Comparison of ENCODE assay signal across 8 cellular contexts in the genomic region with DNA sequence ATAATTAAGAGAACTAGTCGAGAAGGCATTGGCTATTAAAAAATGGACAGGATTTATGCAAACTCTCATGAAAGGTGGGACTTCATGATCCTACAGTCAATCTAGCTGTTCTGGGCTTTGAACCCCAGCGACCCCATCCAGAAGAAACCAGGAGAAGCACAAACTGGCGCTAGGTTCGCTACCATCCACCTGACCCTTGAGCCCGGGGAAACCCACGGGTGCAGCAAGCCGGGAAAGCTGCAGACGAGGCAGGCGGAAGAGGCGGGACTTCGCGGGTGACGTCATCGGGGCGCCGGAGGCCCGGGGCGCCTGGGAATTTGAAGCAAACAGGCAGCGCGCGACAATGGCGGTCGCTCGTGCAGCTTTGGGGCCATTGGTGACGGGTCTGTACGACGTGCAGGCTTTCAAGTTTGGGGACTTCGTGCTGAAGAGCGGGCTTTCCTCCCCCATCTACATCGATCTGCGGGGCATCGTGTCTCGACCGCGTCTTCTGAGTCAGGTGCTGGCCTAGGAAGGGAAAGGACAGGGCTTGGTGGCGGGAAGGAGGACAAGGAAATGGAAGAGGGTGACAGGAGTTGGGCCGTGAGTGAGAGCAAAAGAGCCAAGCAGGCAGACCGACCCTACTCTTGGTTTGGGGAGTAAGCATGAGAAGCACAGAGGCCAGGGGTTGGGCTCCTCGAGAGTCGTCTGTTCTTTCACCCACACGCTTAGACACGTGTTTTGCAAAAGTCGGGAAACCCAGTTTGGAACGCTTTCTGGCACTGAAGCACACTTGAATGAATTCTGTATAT. TPM values are rescaled to one million over a fixed set of nuclear protein-coding genes. Genes with fewer than 3 reads are reported as not detected.
DNase-seq lines count a peak whose midpoint lies in the region; TF ChIP-seq lines count a peak whose summit lies in the region.

A gene (plus strand): TSS at position 324 of the 791 bp plus-strand sequence. CDS start 20 bp downstream, at position 344.

- H3K27me3 ChIP-seq in suprapubic skin: peaks cover 20% of the 10 kb centered on the region

- CTCF ChIA-PET in HEK293 (lab: Yijun Ruan, JAX): interaction anchor here (1.1 kb wide), 1 partner anchor 171 kb away, joined by 4 read pairs; no protein-coding TSS in a partner anchor
- CTCF ChIA-PET in activated naive CD4-positive, alpha-beta T cell treated with anti-CD3 and anti-CD28 coated beads for 36 hours (lab: Charles Lee): interaction anchor here (1.2 to 2.7 kb wide), 3 partner anchors 31 to 165 kb away, joined by 3 to 12 read pairs (median 11); no protein-coding TSS in a partner anchor

- peak within 1 kb of the TSS; percentile 99 for H3K4me3 Mint-ChIP-seq in activated naive CD4-positive, alpha-beta T cell treated with anti-CD3 and anti-CD28 coated beads for 36 hours

- no peak for TF ChIP-seq CTCF in HEK293 (tag by site-specific recombination; IDR thresholded peaks at IDR 0.05)
- no peak for TF ChIP-seq CTCF in suprapubic skin (IDR thresholded peaks at IDR 0.05)

- H3K4me1 Mint-ChIP-seq in activated naive CD4-positive, alpha-beta T cell treated with anti-CD3 and anti-CD28 coated beads for 36 hours (ENCODE audit: low read depth): peaks cover 33% of the 10 kb centered on the region

- POLR2A ChIA-PET in HEK293 (lab: Yijun Ruan, JAX): interaction anchor here (0.6 to 1.1 kb wide), 2 partner anchors 9 to 85 kb away, joined by 3 to 4 read pairs; no protein-coding TSS in a partner anchor

- peak within 1 kb of the TSS; percentile 70; the same call in 1 of the 2 replicates for H3K27ac ChIP-seq in HEK293 (ENCODE audit: extremely low read depth, low read depth, low read length)
- peak within 1 kb of the TSS; percentile 66 for H3K27ac ChIP-seq in suprapubic skin

- H3K4me3 ChIP-seq in HEK293 (ENCODE audit: low read depth, low read length) (peak within 1 kb of the TSS; percentile 99), suprapubic skin (peak within 1 kb of the TSS; percentile 74)

- intact Hi-C loops in activated naive CD4-positive, alpha-beta T cell treated with anti-CD3 and anti-CD28 coated beads for 36 hours (cut with micrococcal nuclease): loop anchor here (1.0 to 5.0 kb wide), 4 partner anchors 138 to 1530 kb away; a partner anchor contains a TSS

- peaks cover 7% of the 10 kb centered on the region for H3K27me3 Mint-ChIP-seq in activated naive CD4-positive, alpha-beta T cell treated with anti-CD3 and anti-CD28 coated beads for 36 hours (ENCODE audit: low read depth)

- H3K4me1 ChIP-seq in HEK293 (ENCODE audit: control insufficient read depth, insufficient read depth, low read length): no peaks in the 10 kb centered on the region
- H3K4me1 ChIP-seq in suprapubic skin: peaks cover 30% of the 10 kb centered on the region

- H3K9me3 ChIP-seq in HEK293 (ENCODE audit: control insufficient read depth, insufficient read depth, low read depth, low read length) (no peaks in the 10 kb centered on the region), suprapubic skin (no peaks in the 10 kb centered on the region)

- peak in 1 of 2 donors; percentile 60 for TF ChIP-seq POLR2A in suprapubic skin (IDR thresholded peaks at IDR 0.05)

- peaks cover 18% of the 10 kb centered on the region for H3K36me3 Mint-ChIP-seq in activated naive CD4-positive, alpha-beta T cell treated with anti-CD3 and anti-CD28 coated beads for 36 hours (ENCODE audit: low read depth)

- H3K9me3 Mint-ChIP-seq in activated naive CD4-positive, alpha-beta T cell treated with anti-CD3 and anti-CD28 coated beads for 36 hours: no peaks in the 10 kb centered on the region

- TF ChIP-seq EP300 in suprapubic skin (IDR thresholded peaks at IDR 0.05): no peak

- H3K36me3 ChIP-seq in HEK293 (ENCODE audit: control insufficient read depth in 2 of 2, insufficient read depth in 1 of 2, low read length in 2 of 2): peaks cover 7 to 24% of the 10 kb centered on the region in 2 experiments
- no peaks in the 10 kb centered on the region for H3K36me3 ChIP-seq in suprapubic skin

- DNase-seq in GF-D8 (lab: John Stamatoyannopoulos, UW): peak; percentile 67
- DNase-seq in MV-4-11 (lab: John Stamatoyannopoulos, UW): peak; percentile 77
- DNase-seq in SK-N-DZ (ENCODE audit: low spot score): peak; percentile 86
- peak; percentile 96 for DNase-seq in activated naive CD4-positive, alpha-beta T cell treated with anti-CD3 and anti-CD28 coated beads for 36 hours
- peak; percentile 85 for DNase-seq in globus pallidus (ENCODE audit: low spot score)
- DNase-seq in occipital lobe (lab: John Stamatoyannopoulos, UW): peak; percentile 78
- DNase-seq in suprapubic skin (ENCODE audit: low spot score in 2 of 2): peak; percentile 94

- peak within 1 kb of the TSS; percentile 95 for H3K27ac Mint-ChIP-seq in activated naive CD4-positive, alpha-beta T cell treated with anti-CD3 and anti-CD28 coated beads for 36 hours

- under 1% methylated on average over 44 of the region's 44 CpGs for WGBS in suprapubic skin

TF ChIP-seq in HEK293, 187 proteins besides CTCF, POLR2A, EP300 and RAD21 (continues in another document):
- TF ChIP-seq ZNF292 (tag by site-specific recombination; IDR thresholded peaks at IDR 0.05; ENCODE audit: borderline replicate concordance, low read depth) (no peak), ZEB2 (tag by site-specific recombination; IDR thresholded peaks at IDR 0.05) (0 out of 2 replicates have a peak, but pooled peaks have one; percentile 32), SP3 (tag by site-specific recombination; IDR thresholded peaks at IDR 0.05) (peak; percentile 24; the same call in 1 of the 2 replicates), ZXDB (tag by site-specific recombination; IDR thresholded peaks at IDR 0.05) (peak; percentile 82), ZBTB21 (tag by site-specific recombination; IDR thresholded peaks at IDR 0.05) (peak; percentile 91), MZF1 (tag by site-specific recombination; IDR thresholded peaks at IDR 0.05; ENCODE audit: borderline replicate concordance) (no peak), ZNF24 (tag by site-specific recombination; IDR thresholded peaks at IDR 0.05) (peak; percentile 49; the same call in 1 of the 2 replicates)
- TF ChIP-seq, protein P1, sequence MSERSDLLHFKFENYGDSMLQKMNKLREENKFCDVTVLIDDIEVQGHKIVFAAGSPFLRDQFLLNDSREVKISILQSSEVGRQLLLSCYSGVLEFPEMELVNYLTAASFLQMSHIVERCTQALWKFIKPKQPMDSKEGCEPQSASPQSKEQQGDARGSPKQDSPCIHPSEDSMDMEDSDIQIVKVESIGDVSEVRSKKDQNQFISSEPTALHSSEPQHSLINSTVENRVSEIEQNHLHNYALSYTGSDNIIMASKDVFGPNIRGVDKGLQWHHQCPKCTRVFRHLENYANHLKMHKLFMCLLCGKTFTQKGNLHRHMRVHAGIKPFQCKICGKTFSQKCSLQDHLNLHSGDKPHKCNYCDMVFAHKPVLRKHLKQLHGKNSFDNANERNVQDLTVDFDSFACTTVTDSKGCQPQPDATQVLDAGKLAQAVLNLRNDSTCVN (tag by site-specific recombination; optimal IDR thresholded peaks at IDR 0.05): peak; percentile 40
- TF ChIP-seq, protein P2, sequence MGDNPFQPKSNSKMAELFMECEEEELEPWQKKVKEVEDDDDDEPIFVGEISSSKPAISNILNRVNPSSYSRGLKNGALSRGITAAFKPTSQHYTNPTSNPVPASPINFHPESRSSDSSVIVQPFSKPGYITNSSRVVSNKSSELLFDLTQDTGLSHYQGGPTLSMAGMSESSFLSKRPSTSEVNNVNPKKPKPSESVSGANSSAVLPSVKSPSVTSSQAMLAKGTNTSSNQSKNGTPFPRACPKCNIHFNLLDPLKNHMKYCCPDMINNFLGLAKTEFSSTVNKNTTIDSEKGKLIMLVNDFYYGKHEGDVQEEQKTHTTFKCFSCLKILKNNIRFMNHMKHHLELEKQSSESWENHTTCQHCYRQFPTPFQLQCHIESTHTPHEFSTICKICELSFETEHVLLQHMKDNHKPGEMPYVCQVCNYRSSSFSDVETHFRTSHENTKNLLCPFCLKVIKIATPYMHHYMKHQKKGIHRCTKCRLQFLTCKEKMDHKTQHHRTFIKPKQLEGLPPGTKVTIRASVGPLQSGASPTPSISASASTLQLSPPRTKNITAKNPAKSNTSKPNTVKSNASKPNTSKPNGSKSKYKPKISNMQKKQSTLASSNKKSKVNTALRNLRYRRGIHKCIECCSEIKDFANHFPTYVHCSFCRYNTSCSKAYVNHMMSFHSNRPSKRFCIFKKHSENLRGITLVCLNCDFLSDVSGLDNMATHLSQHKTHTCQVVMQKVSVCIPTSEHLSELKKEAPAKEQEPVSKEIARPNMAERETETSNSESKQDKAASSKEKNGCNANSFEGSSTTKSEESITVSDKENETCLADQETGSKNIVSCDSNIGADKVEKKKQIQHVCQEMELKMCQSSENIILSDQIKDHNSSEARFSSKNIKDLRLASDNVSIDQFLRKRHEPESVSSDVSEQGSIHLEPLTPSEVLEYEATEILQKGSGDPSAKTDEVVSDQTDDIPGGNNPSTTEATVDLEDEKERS (tag by site-specific recombination; IDR thresholded peaks at IDR 0.05): 0 out of 2 replicates have a peak, but pooled peaks have one; percentile 27
- TF ChIP-seq, protein P3, sequence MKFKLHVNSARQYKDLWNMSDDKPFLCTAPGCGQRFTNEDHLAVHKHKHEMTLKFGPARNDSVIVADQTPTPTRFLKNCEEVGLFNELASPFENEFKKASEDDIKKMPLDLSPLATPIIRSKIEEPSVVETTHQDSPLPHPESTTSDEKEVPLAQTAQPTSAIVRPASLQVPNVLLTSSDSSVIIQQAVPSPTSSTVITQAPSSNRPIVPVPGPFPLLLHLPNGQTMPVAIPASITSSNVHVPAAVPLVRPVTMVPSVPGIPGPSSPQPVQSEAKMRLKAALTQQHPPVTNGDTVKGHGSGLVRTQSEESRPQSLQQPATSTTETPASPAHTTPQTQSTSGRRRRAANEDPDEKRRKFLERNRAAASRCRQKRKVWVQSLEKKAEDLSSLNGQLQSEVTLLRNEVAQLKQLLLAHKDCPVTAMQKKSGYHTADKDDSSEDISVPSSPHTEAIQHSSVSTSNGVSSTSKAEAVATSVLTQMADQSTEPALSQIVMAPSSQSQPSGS (tag by site-specific recombination; IDR thresholded peaks at IDR 0.05; ENCODE audit: low read depth): peak; percentile 98

RNA-seq across cellular contexts. Expression of the gene that starts here (rescaled TPM):
- polyA plus RNA-seq in SK-N-DZ (2014; cell fraction: cytosol; rRNA removed): 34.7 and 40.5 TPM in 2 replicates
- polyA plus RNA-seq in SK-N-DZ (2014; cell fraction: nucleus; rRNA removed): 27.0 and 30.9 TPM in 2 replicates
- 10 to 100 TPM; 29.6 to 34.1 TPM for total RNA-seq in activated naive CD4-positive, alpha-beta T cell treated with anti-CD3 and anti-CD28 coated beads for 36 hours
- total RNA-seq in occipital lobe (59.9 TPM), suprapubic skin (10 to 100 TPM; 20.6 to 30.1 (median 24.8) TPM)

Comparison
In these comparisons a context has a peak if more than half of its experiments do, and no peak if none do; other contexts are left out.
1. Peak in every context shown above with its lines: DNase-seq, H3K4me3 ChIP-seq and H3K27ac ChIP-seq.